1 cellular context compared by ENCODE assay signal in genomic region chr10:104120903-104121484, GRCh38.
TF ChIP-seq lines count a peak whose summit lies in the region.

No MANE protein-coding gene starts in this region.

TF ChIP-seq in HepG2, 621 proteins besides CTCF, POLR2A, EP300 and RAD21 (continued from another document and continues in another):
- TF ChIP-seq ARID3A (IDR thresholded peaks at IDR 0.05; ENCODE audit: low read depth, low read length) = 0 out of 2 replicates have a peak, but pooled peaks have one; percentile 17
- no peak; the same call in 1 of the 2 replicates for TF ChIP-seq KMT2B (CRISPR knock-in tag; IDR thresholded peaks at IDR 0.05)
- TF ChIP-seq DNMT3B (CRISPR knock-in tag; conservative IDR thresholded peaks at IDR 0.05) = peak; percentile 34; the same call in 1 of the 2 replicates
- TF ChIP-seq BCL3 (CRISPR knock-in tag; IDR thresholded peaks at IDR 0.05) = no peak
- TF ChIP-seq ZNF24 (IDR thresholded peaks at IDR 0.05) = no peak
- peak; percentile 58 for TF ChIP-seq BHLHE40 (IDR thresholded peaks at IDR 0.05; ENCODE audit: low read length)
- peak; percentile 21; the same call in 1 of the 2 replicates for TF ChIP-seq CREM (IDR thresholded peaks at IDR 0.05)
- TF ChIP-seq CREM (CRISPR knock-in tag; IDR thresholded peaks at IDR 0.05) = no peak
- TF ChIP-seq PAF1 (CRISPR knock-in tag; IDR thresholded peaks at IDR 0.05) = no peak
- peak; percentile 68; the same call in 1 of the 2 replicates for TF ChIP-seq SNAPC4 (CRISPR knock-in tag; IDR thresholded peaks at IDR 0.05)
- TF ChIP-seq ZNF275 (CRISPR knock-in tag; IDR thresholded peaks at IDR 0.05; ENCODE audit: borderline replicate concordance) = 0 out of 2 replicates have a peak, but pooled peaks have one; percentile 10
- no peak for TF ChIP-seq IKZF5 (CRISPR knock-in tag; IDR thresholded peaks at IDR 0.05)
- 0 out of 2 replicates have a peak, but pooled peaks have one; percentile 54 for TF ChIP-seq PRMT3 (CRISPR knock-in tag; IDR thresholded peaks at IDR 0.05; ENCODE audit: borderline replicate concordance, low read depth)
- TF ChIP-seq SOX13 (IDR thresholded peaks at IDR 0.05) = no peak
- peak in 1 of 2 experiments; percentile 32; a peak in 1 of 4 replicates for TF ChIP-seq SOX13 (CRISPR knock-in tag; conservative IDR thresholded peaks at IDR 0.05 in 1 of 2, IDR thresholded peaks at IDR 0.05 in 1 of 2)
- TF ChIP-seq ZNF788 (CRISPR knock-in tag; IDR thresholded peaks at IDR 0.05; ENCODE audit: borderline replicate concordance) = 0 out of 2 replicates have a peak, but pooled peaks have one; percentile 11
- TF ChIP-seq GZF1 (CRISPR knock-in tag; IDR thresholded peaks at IDR 0.05) = 0 out of 2 replicates have a peak, but pooled peaks have one; percentile 26
- peak; percentile 69 for TF ChIP-seq SAP130 (CRISPR knock-in tag; IDR thresholded peaks at IDR 0.05; ENCODE audit: low read depth)
- no peak for TF ChIP-seq HMG20A (CRISPR knock-in tag; IDR thresholded peaks at IDR 0.05; ENCODE audit: borderline replicate concordance)
- no peak for TF ChIP-seq CREB1 (IDR thresholded peaks at IDR 0.05)
- TF ChIP-seq CREB1 (CRISPR knock-in tag; IDR thresholded peaks at IDR 0.05) = peak; percentile 11; the same call in 1 of the 2 replicates
- peak; percentile 67; the same call in 1 of the 2 replicates for TF ChIP-seq ZNF747 (CRISPR knock-in tag; IDR thresholded peaks at IDR 0.05; ENCODE audit: borderline replicate concordance)
- TF ChIP-seq DBP (CRISPR knock-in tag; IDR thresholded peaks at IDR 0.05; ENCODE audit: not compliant biosample characterization) = no peak
- TF ChIP-seq TARDBP (CRISPR knock-in tag; IDR thresholded peaks at IDR 0.05) = no peak
- TF ChIP-seq SOX6 (IDR thresholded peaks at IDR 0.05) = no peak
- peak; percentile 37 for TF ChIP-seq SOX6 (CRISPR knock-in tag; IDR thresholded peaks at IDR 0.05)
- 0 out of 2 replicates have a peak, but pooled peaks have one; percentile 14 for TF ChIP-seq NCOA2 (CRISPR knock-in tag; IDR thresholded peaks at IDR 0.05)
- TF ChIP-seq MED13 (CRISPR knock-in tag; IDR thresholded peaks at IDR 0.05) = no peak
- TF ChIP-seq ZGPAT (CRISPR knock-in tag; IDR thresholded peaks at IDR 0.05) = no peak
- peak; percentile 78 for TF ChIP-seq RFX1 (IDR thresholded peaks at IDR 0.05)
- TF ChIP-seq ZNF790 (CRISPR knock-in tag; IDR thresholded peaks at IDR 0.05; ENCODE audit: borderline replicate concordance) = no peak
- peak; percentile 34; the same call in 1 of the 2 replicates for TF ChIP-seq ZBTB7A (CRISPR knock-in tag; IDR thresholded peaks at IDR 0.05)
- 0 out of 2 replicates have a peak, but pooled peaks have one; percentile 0 for TF ChIP-seq ZNF230 (CRISPR knock-in tag; IDR thresholded peaks at IDR 0.05)
- peak; percentile 80 for TF ChIP-seq CEBPG (CRISPR knock-in tag; IDR thresholded peaks at IDR 0.05)
- TF ChIP-seq SMAD3 (CRISPR knock-in tag; IDR thresholded peaks at IDR 0.05) = 0 out of 2 replicates have a peak, but pooled peaks have one; percentile 44
- TF ChIP-seq ZNF564 (CRISPR knock-in tag; IDR thresholded peaks at IDR 0.05) = 0 out of 2 replicates have a peak, but pooled peaks have one; percentile 54
- TF ChIP-seq ARNT (IDR thresholded peaks at IDR 0.05) = no peak
- no peak for TF ChIP-seq TBP (CRISPR knock-in tag; IDR thresholded peaks at IDR 0.05)
- TF ChIP-seq PITX1 (CRISPR knock-in tag; IDR thresholded peaks at IDR 0.05) = 0 out of 2 replicates have a peak, but pooled peaks have one; percentile 46
- peak; percentile 53; the same call in 1 of the 3 replicates for TF ChIP-seq MXI1 (IDR thresholded peaks at IDR 0.05; ENCODE audit: borderline replicate concordance, low read depth, low read length)
- TF ChIP-seq FOXA1 (IDR thresholded peaks at IDR 0.05) = no peak
- TF ChIP-seq FOXA1 (CRISPR knock-in tag; IDR thresholded peaks at IDR 0.05) = no peak
- TF ChIP-seq ARID5B (CRISPR knock-in tag; IDR thresholded peaks at IDR 0.05) = 0 out of 2 replicates have a peak, but pooled peaks have one; percentile 28
- 0 out of 2 replicates have a peak, but pooled peaks have one; percentile 29 for TF ChIP-seq ZNF317 (CRISPR knock-in tag; IDR thresholded peaks at IDR 0.05)
- 0 out of 2 replicates have a peak, but pooled peaks have one; percentile 28 for TF ChIP-seq CAMTA2 (CRISPR knock-in tag; IDR thresholded peaks at IDR 0.05; ENCODE audit: borderline replicate concordance)
- peak; percentile 50 for TF ChIP-seq USF2 (IDR thresholded peaks at IDR 0.05; ENCODE audit: low read depth, low read length)
- peak; percentile 74 for TF ChIP-seq USF2 (CRISPR knock-in tag; IDR thresholded peaks at IDR 0.05; ENCODE audit: borderline replicate concordance)
